In genomic region chr10:96025566-96025965, GRCh38 we compare ENCODE assay signal across 1 cellular context.
TF ChIP-seq lines count a peak whose summit lies in the region.

No MANE protein-coding gene starts in this region.

TF ChIP-seq in K562, 482 proteins besides CTCF, POLR2A, EP300 and RAD21 (continued from another document):
- no peak for TF ChIP-seq AFF1 (IDR thresholded peaks at IDR 0.05; ENCODE audit: low read depth in 1 of 2, partially characterized antibody in 2 of 2)
- TF ChIP-seq MYC (IDR thresholded peaks at IDR 0.05; ENCODE audit: low read depth, low read length) = peak; percentile 29; the same call in 1 of the 2 replicates
- no peak for TF ChIP-seq MYC (CRISPR knock-in tag; IDR thresholded peaks at IDR 0.05; ENCODE audit: borderline replicate concordance, low read depth)
- peak in 1 of 3 experiments; percentile 22 for TF ChIP-seq YY1 (IDR thresholded peaks at IDR 0.05; ENCODE audit: borderline replicate concordance in 1 of 3, control insufficient read depth in 1 of 3, extremely low read depth in 1 of 3, insufficient read depth in 3 of 3, insufficient read length in 1 of 3, insufficient replicate concordance in 2 of 3, low read depth in 1 of 3, low read length in 2 of 3)
